ENCODE assay signal across 9 cellular contexts in genomic region chr1:115829023-115829674, GRCh38. TPM values are rescaled to one million over a fixed set of nuclear protein-coding genes. Genes with fewer than 3 reads are reported as not detected.
DNase-seq lines count a peak whose midpoint lies in the region; ATAC-seq, FAIRE-seq and TF ChIP-seq lines count a peak whose summit lies in the region.
"Had no signal": no experiment of that assay in that cellular context is flagged by ENCODE, and none has a peak within 500 bp of the region (broad histone marks: within the 10 kb centered on the region; RNA-seq: fewer than 3 reads in every experiment).

No MANE protein-coding gene starts in this region.

- no peaks in the 10 kb centered on the region for H3K9me3 Mint-ChIP-seq in astrocyte (ENCODE audit: unreplicated experiment)
- no peaks in the 10 kb centered on the region for H3K9me3 Mint-ChIP-seq in stimulated activated naive B cell treated with anti-CD40 and anti-IgM and Interleukin-4, amounts not matched to agents 10 μg/mL and 1 μg/mL and 100 μg/mL, for 72 hours

- H3K4me1 Mint-ChIP-seq in astrocyte (ENCODE audit: low read depth, unreplicated experiment) = peaks cover 20% of the 10 kb centered on the region
- H3K4me1 Mint-ChIP-seq in stimulated activated naive B cell treated with anti-CD40 and anti-IgM and Interleukin-4, amounts not matched to agents 10 μg/mL and 1 μg/mL and 100 μg/mL, for 72 hours = peaks cover 4 to 7% of the 10 kb centered on the region in 2 donors

- H3K27ac ChIP-seq in astrocyte (ENCODE audit: low read depth, low read length) = no peak overlapping the region
- H3K27ac ChIP-seq in iPS-20b (ENCODE audit: low read length) = no peak overlapping the region
- H3K27ac ChIP-seq: cardiac muscle cell had no signal

- peak; percentile 71 for FAIRE-seq in astrocyte (lab: Jason Lieb, UNC)

- ATAC-seq in stimulated activated naive B cell treated with anti-CD40 and anti-IgM and Interleukin-4, amounts not matched to agents 10 μg/mL and 1 μg/mL and 100 μg/mL, for 72 hours (replicated peaks) = no peak
- no peak for ATAC-seq in GM21526 (IDR thresholded peaks at IDR 0.05; ENCODE audit: low FRiP score, unreplicated experiment)
- no peak for ATAC-seq in GM18870 (IDR thresholded peaks at IDR 0.05; ENCODE audit: unreplicated experiment)
- ATAC-seq in GM18511 (IDR thresholded peaks at IDR 0.05; ENCODE audit: unreplicated experiment) = no peak

- no peak for TF ChIP-seq CTCF in astrocyte (IDR thresholded peaks at IDR 0.05; ENCODE audit: insufficient read depth, low read depth, low read length)

- DNase-seq in AG08395 (ENCODE audit: low spot score) (peak; percentile 98), HK-2 (ENCODE audit: unreplicated experiment) (peak; percentile 54), astrocyte (ENCODE audit: low read depth) (peak; percentile 70)
- DNase-seq in stimulated activated naive B cell treated with anti-CD40 and anti-IgM and Interleukin-4, amounts not matched to agents 10 μg/mL and 1 μg/mL and 100 μg/mL, for 72 hours = no peak

- H3K36me3 ChIP-seq in astrocyte (ENCODE audit: insufficient read depth, low read length) = no peaks in the 10 kb centered on the region
- H3K36me3 ChIP-seq in iPS-20b (ENCODE audit: insufficient read depth, low read depth, low read length) = no peaks in the 10 kb centered on the region
- H3K36me3 ChIP-seq: cardiac muscle cell had no signal

- H4K20me1 ChIP-seq in astrocyte (ENCODE audit: insufficient read depth, low read length) = no peaks in the 10 kb centered on the region

- no peak overlapping the region for H3K9ac ChIP-seq in astrocyte (ENCODE audit: low read length)
- H3K9ac ChIP-seq in iPS-20b (ENCODE audit: low read depth, low read length) = no peak overlapping the region

- H3K36me3 Mint-ChIP-seq in astrocyte (ENCODE audit: low read depth, unreplicated experiment) = no peaks in the 10 kb centered on the region
- no peaks in the 10 kb centered on the region for H3K36me3 Mint-ChIP-seq in stimulated activated naive B cell treated with anti-CD40 and anti-IgM and Interleukin-4, amounts not matched to agents 10 μg/mL and 1 μg/mL and 100 μg/mL, for 72 hours

- peaks cover 14% of the 10 kb centered on the region for H3K4me1 ChIP-seq in astrocyte (ENCODE audit: insufficient read depth, low read length)
- peaks cover 6% of the 10 kb centered on the region; the same call in 1 of the 2 replicates for H3K4me1 ChIP-seq in iPS-20b (ENCODE audit: insufficient read depth, low read length)

- peak overlapping the region; percentile 10 for H3K27ac Mint-ChIP-seq in astrocyte (ENCODE audit: unreplicated experiment)
- H3K27ac Mint-ChIP-seq in stimulated activated naive B cell treated with anti-CD40 and anti-IgM and Interleukin-4, amounts not matched to agents 10 μg/mL and 1 μg/mL and 100 μg/mL, for 72 hours = no peak overlapping the region

- no peak overlapping the region for H2AFZ ChIP-seq in astrocyte (ENCODE audit: low read depth, low read length)

- H3K4me3 Mint-ChIP-seq in astrocyte (ENCODE audit: unreplicated experiment) = peak overlapping the region; percentile 63
- H3K4me3 Mint-ChIP-seq in stimulated activated naive B cell treated with anti-CD40 and anti-IgM and Interleukin-4, amounts not matched to agents 10 μg/mL and 1 μg/mL and 100 μg/mL, for 72 hours = peak overlapping the region; percentile 63 to 70

- peak overlapping the region; percentile 32 for H3K4me3 ChIP-seq in astrocyte (ENCODE audit: insufficient read depth, low read depth, low read length)
- H3K4me3 ChIP-seq in iPS-20b (ENCODE audit: low read length) = peak overlapping the region; percentile 60; the same call in 1 of the 2 replicates

- H3K4me2 ChIP-seq in astrocyte (ENCODE audit: low read length) = peak overlapping the region; percentile 86

- H3K79me2 ChIP-seq in astrocyte (ENCODE audit: insufficient read depth, low read length) = no peaks in the 10 kb centered on the region

- H3K9me3 ChIP-seq in astrocyte (ENCODE audit: insufficient read depth, low read depth, low read length) (no peaks in the 10 kb centered on the region), iPS-20b (ENCODE audit: insufficient read depth, low read depth, low read length) (no peaks in the 10 kb centered on the region)

- H3K27me3 ChIP-seq in astrocyte (ENCODE audit: insufficient read depth, low read length) = peaks cover 28% of the 10 kb centered on the region
- peaks cover 38% of the 10 kb centered on the region for H3K27me3 ChIP-seq in iPS-20b (ENCODE audit: insufficient read depth, low read length)

- peaks cover 3% of the 10 kb centered on the region for H3K27me3 Mint-ChIP-seq in astrocyte (ENCODE audit: low read depth, unreplicated experiment)
- H3K27me3 Mint-ChIP-seq in stimulated activated naive B cell treated with anti-CD40 and anti-IgM and Interleukin-4, amounts not matched to agents 10 μg/mL and 1 μg/mL and 100 μg/mL, for 72 hours = peaks cover 43 to 66% of the 10 kb centered on the region in 2 donors

RNA-seq across cellular contexts. Expression of gene NHLH2, which starts 11.8 kb away (rescaled TPM):
- 0.18 TPM in 1 of 2 replicates, not detected in the other for total RNA-seq in astrocyte
- total RNA-seq: cardiac muscle cell had no signal
